In genomic region chr15:81343371-81343770, GRCh38 we compare ENCODE assay signal across 7 cellular contexts. TPM values are rescaled to one million over a fixed set of nuclear protein-coding genes. Genes with fewer than 3 reads are reported as not detected.
"Had no signal": no experiment of that assay in that cellular context is flagged by ENCODE, and none has a peak within 500 bp of the region (broad histone marks: within the 10 kb centered on the region; RNA-seq: fewer than 3 reads in every experiment).

No MANE protein-coding gene starts in this region.

- H3K9me3 Mint-ChIP-seq: GM23338, H9 had no signal

- ATAC-seq: GM23338, K562 had no signal

- DNase-seq: H9, HCEC 1CT, IMR-90 had no signal

- H3K4me3 Mint-ChIP-seq: GM23338, H9 had no signal

- H3K4me3 ChIP-seq: GM23338, K562 had no signal

- H3K27ac Mint-ChIP-seq: GM23338, H9 had no signal

RNA-seq across cellular contexts. Expression of gene TMC3, which starts 30.6 kb away (rescaled TPM):
- total RNA-seq: GM23338, H1, H9, HT-29, IMR-90, K562 had no signal
